ENCODE assay signal across 22 cellular contexts in the genomic region with DNA sequence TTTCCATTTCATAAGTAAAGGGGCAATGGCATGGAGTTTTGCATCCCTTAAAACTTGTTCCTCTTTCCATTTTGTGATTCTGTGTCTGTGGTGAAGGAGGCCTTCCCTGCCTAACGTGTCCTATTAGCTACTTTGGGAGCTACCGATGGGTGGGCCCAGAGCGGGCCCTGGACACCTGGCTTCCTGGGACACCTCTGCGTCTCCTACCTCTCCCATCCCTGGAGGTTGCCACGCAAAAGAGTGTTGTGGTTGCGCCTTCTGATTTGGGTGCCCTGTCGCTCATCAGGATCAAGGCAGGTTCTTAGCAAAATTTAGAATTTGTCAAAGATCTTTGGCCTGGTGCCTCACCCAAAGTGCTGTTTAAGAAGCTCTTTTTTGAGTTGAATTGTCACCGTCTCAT.
"Had no signal": no experiment of that assay in that cellular context is flagged by ENCODE, and none has a peak within 500 bp of the region (broad histone marks: within the 10 kb centered on the region; RNA-seq: fewer than 3 reads in every experiment).

No MANE protein-coding gene starts in this region.

- DNase-seq: colonic mucosa; cortex of kidney; effector CD8-positive, alpha-beta T cell; effector memory CD8-positive, alpha-beta T cell; endodermal cell; erythroblast; esophagus squamous epithelium; foreskin fibroblast; heart left ventricle; hypothalamus; immature natural killer cell; left cardiac atrium; left lung; left ventricle myocardium superior; lower lobe of right lung; mesenchymal stem cell; mucosa of descending colon; naive B cell had no signal

- H3K9me3 Mint-ChIP-seq: effector memory CD8-positive, alpha-beta T cell had no signal

- H3K4me1 Mint-ChIP-seq: endodermal cell, immature natural killer cell, mesothelial cell of epicardium, naive B cell had no signal

- H3K36me3 Mint-ChIP-seq: immature natural killer cell, mesothelial cell of epicardium, naive B cell had no signal

- H3K27me3 Mint-ChIP-seq: dendritic cell treated with granulocyte-macrophage colony-stimulating factor and Interleukin-4, amounts not matched to agents 40 ng/mL and 50 ng/mL, for 4 days had no signal

- H3K4me3 Mint-ChIP-seq: dendritic cell treated with granulocyte-macrophage colony-stimulating factor and Interleukin-4, amounts not matched to agents 40 ng/mL and 50 ng/mL, for 4 days; effector memory CD8-positive, alpha-beta T cell; endodermal cell; immature natural killer cell; mesothelial cell of epicardium; naive B cell had no signal

- ATAC-seq: effector memory CD8-positive, alpha-beta T cell; esophagus mucosa; gastroesophageal sphincter; heart left ventricle; left cardiac atrium; left lung; left ventricle myocardium superior; lower lobe of right lung; mucosa of descending colon had no signal

- H3K27ac Mint-ChIP-seq: dendritic cell treated with granulocyte-macrophage colony-stimulating factor and Interleukin-4, amounts not matched to agents 40 ng/mL and 50 ng/mL, for 4 days; effector memory CD8-positive, alpha-beta T cell; endodermal cell; immature natural killer cell; mesothelial cell of epicardium; naive B cell had no signal
